In genomic region chr6:41371461-41371991, GRCh38 we compare ENCODE assay signal across 9 cellular contexts. TPM values are rescaled to one million over a fixed set of nuclear protein-coding genes. Genes with fewer than 3 reads are reported as not detected.
DNase-seq lines count a peak whose midpoint lies in the region; ATAC-seq and TF ChIP-seq lines count a peak whose summit lies in the region.
"Had no signal": no experiment of that assay in that cellular context is flagged by ENCODE, and none has a peak within 500 bp of the region (broad histone marks: within the 10 kb centered on the region; RNA-seq: fewer than 3 reads in every experiment).

No MANE protein-coding gene starts in this region.

- no peak for TF ChIP-seq CTCF in NB4 (IDR thresholded peaks at IDR 0.05; ENCODE audit: low read depth, low read length)
- peak; percentile 47 for TF ChIP-seq CTCF in cardiac fibroblast (IDR thresholded peaks at IDR 0.05; ENCODE audit: low read depth, low read length)

- no peaks in the 10 kb centered on the region for H3K36me3 ChIP-seq in CD4-positive, alpha-beta memory T cell (ENCODE audit: insufficient read depth, low read length)

- H3K4me3 Mint-ChIP-seq in CD4-positive, alpha-beta memory T cell: peak overlapping the region; percentile 70 to 90 (median 82)

- no peak for DNase-seq in CD4-positive, alpha-beta memory T cell
- peak; percentile 22 for DNase-seq in NB4 (ENCODE audit: low read depth)
- peak; percentile 55 to 58 for DNase-seq in cardiac fibroblast (ENCODE audit: low read depth in 2 of 2)
- DNase-seq in left kidney (ENCODE audit: low read depth, low spot score): peak; percentile 85
- peak; percentile 19 for DNase-seq in superior temporal gyrus (ENCODE audit: extremely low spot score)

- no peaks in the 10 kb centered on the region for H3K9me3 ChIP-seq in CD4-positive, alpha-beta memory T cell (ENCODE audit: control insufficient read depth in 1 of 2, low read length in 2 of 2)

- peaks cover 0 to 4% (median 0%) of the 10 kb centered on the region in 8 donors for H3K9me3 Mint-ChIP-seq in CD4-positive, alpha-beta memory T cell

- peaks cover 22 to 48% (median 36%) of the 10 kb centered on the region in 4 donors for H3K4me1 Mint-ChIP-seq in CD4-positive, alpha-beta memory T cell

- peak overlapping the region in 1 of 2 donors; percentile 24 for H3K4me3 ChIP-seq in CD4-positive, alpha-beta memory T cell (ENCODE audit: low read length in 2 of 2)
- H3K4me3 ChIP-seq in NB4 (ENCODE audit: low read depth, low read length): no peak overlapping the region
- peak overlapping the region; percentile 11 to 26 for H3K4me3 ChIP-seq in cardiac fibroblast (replicated peaks in 1 of 2; ENCODE audit: low read depth in 2 of 2, low read length in 2 of 2)

- intact Hi-C loops in CD4-positive, alpha-beta memory T cell (cut with micrococcal nuclease): no loop called here

- H3K36me3 Mint-ChIP-seq in CD4-positive, alpha-beta memory T cell: peaks cover 0 to 3% of the 10 kb centered on the region in 2 donors

- peaks cover 49% of the 10 kb centered on the region for H3K27me3 ChIP-seq in CD4-positive, alpha-beta memory T cell (ENCODE audit: insufficient read depth, low read length)

- H3K4me1 ChIP-seq in CD4-positive, alpha-beta memory T cell (ENCODE audit: insufficient read depth, low read length): peaks cover 39% of the 10 kb centered on the region

- POLR2A ChIA-PET in CD4-positive, alpha-beta memory T cell (lab: Charles Lee; ENCODE audit: partially characterized antibody): no interaction called here

- CTCF ChIA-PET in CD4-positive, alpha-beta memory T cell (lab: Charles Lee; ENCODE audit: partially characterized antibody): interaction anchor here (1.7 to 4.6 kb wide), 2 partner anchors 50 to 313 kb away, joined by 4 to 20 read pairs; no protein-coding TSS in a partner anchor

- no peak overlapping the region for H3K27ac ChIP-seq in CD4-positive, alpha-beta memory T cell (ENCODE audit: low read depth, low read length)
- H3K27ac ChIP-seq: epithelial cell of prostate had no signal

- peak overlapping the region in 1 of 7 donors; percentile 16 for H3K27ac Mint-ChIP-seq in CD4-positive, alpha-beta memory T cell

- ATAC-seq in GM21423 (IDR thresholded peaks at IDR 0.05; ENCODE audit: unreplicated experiment) (no peak), HG03175 (IDR thresholded peaks at IDR 0.05; ENCODE audit: unreplicated experiment) (no peak), HG03095 (IDR thresholded peaks at IDR 0.05; ENCODE audit: unreplicated experiment) (no peak)

- H3K27me3 Mint-ChIP-seq in CD4-positive, alpha-beta memory T cell: peaks cover 58 to 59% of the 10 kb centered on the region in 2 donors

- TF ChIP-seq POLR2A in NB4 (IDR thresholded peaks at IDR 0.05; ENCODE audit: extremely low read depth, insufficient read length): no peak

RNA-seq across cellular contexts. Expression of gene NCR2, which starts 36.1 kb away (rescaled TPM):
- total RNA-seq in CD4-positive, alpha-beta memory T cell: not detected
- not detected for polyA plus RNA-seq in CD4-positive, alpha-beta memory T cell

Comparison
In these comparisons a context has a peak if more than half of its experiments do, and no peak if none do; other contexts are left out.
1. DNase-seq: peak in NB4 (single experiment), cardiac fibroblast (2 of 2), left kidney (single experiment) and superior temporal gyrus (single experiment); none in CD4-positive, alpha-beta memory T cell (0 of 5).